25 cellular contexts compared by ENCODE assay signal in genomic region chr2:98389248-98389605, GRCh38. TPM values are rescaled to one million over a fixed set of nuclear protein-coding genes. Genes with fewer than 3 reads are reported as not detected.
"Had no signal": no experiment of that assay in that cellular context is flagged by ENCODE, and none has a peak within 500 bp of the region (broad histone marks: within the 10 kb centered on the region; RNA-seq: fewer than 3 reads in every experiment).

No MANE protein-coding gene starts in this region.

- FAIRE-seq: pancreas, small intestine, urothelium cell line had no signal

- H3K27ac ChIP-seq: neutrophil, pancreas, psoas muscle, right lobe of liver, sigmoid colon, stomach, thoracic aorta, thyroid gland, tibial nerve, upper lobe of left lung had no signal

- H3K27me3 ChIP-seq: pancreas, right lobe of liver, sigmoid colon, stomach, thyroid gland, tibial nerve, upper lobe of left lung had no signal

- H3K9me3 ChIP-seq: neutrophil, pancreas, psoas muscle, right lobe of liver, sigmoid colon, stomach, thoracic aorta, thyroid gland, tibial nerve, upper lobe of left lung had no signal

- H3K36me3 ChIP-seq: neutrophil, pancreas, right lobe of liver, sigmoid colon, stomach, thoracic aorta, thyroid gland, tibial nerve, upper lobe of left lung had no signal

- H3K4me1 ChIP-seq: pancreas, psoas muscle, right lobe of liver, thyroid gland, upper lobe of left lung had no signal

- H3K4me3 ChIP-seq: pancreas, psoas muscle, right lobe of liver, sigmoid colon, stomach, thoracic aorta, thyroid gland, tibial nerve, upper lobe of left lung had no signal

- DNase-seq: naive thymus-derived CD4-positive, alpha-beta T cell; natural killer cell; pancreas; psoas muscle; right cardiac atrium; right lobe of liver; sigmoid colon; small intestine; stimulated activated CD4-positive, alpha-beta T cell treated with anti-CD3 and anti-CD28 coated beads, Interleukin-15, amount 100 ng/mL, for 24 hours; stimulated activated CD4-positive, alpha-beta T cell treated with anti-CD3 and anti-CD28 coated beads, Interleukin-2, amount 100 ng/mL, for 24 hours; stimulated activated CD4-positive, alpha-beta T cell treated with anti-CD3 and anti-CD28 coated beads, Interleukin-2, amount 100 ng/mL, for 48 hours; stimulated activated CD4-positive, alpha-beta T cell treated with anti-CD3 and anti-CD28 coated beads, Interleukin-4, amount 100 ng/mL, for 24 hours; stimulated activated naive B cell treated with anti-CD40 and anti-IgM and Interleukin-4, amounts not matched to agents 10 μg/mL and 1 μg/mL and 100 μg/mL, for 72 hours; stimulated activated naive CD4-positive, alpha-beta T cell treated with Interleukin-2 at 50 U/mL for 16 hours; stomach; thyroid gland had no signal

- ATAC-seq: naive thymus-derived CD4-positive, alpha-beta T cell; natural killer cell; pancreas; psoas muscle; right cardiac atrium; right lobe of liver; stimulated activated effector memory CD8-positive, alpha-beta T cell treated with anti-CD3 and anti-CD28 coated beads, Interleukin-12 subunit alpha, Interleukin-12 subunit beta, amount 100 ng/mL, for 72 hours; stimulated activated naive B cell treated with anti-CD40 and anti-IgM and Interleukin-4, amounts not matched to agents 10 μg/mL and 1 μg/mL and 100 μg/mL, for 72 hours had no signal

RNA-seq across cellular contexts. Expression of gene CNGA3, which starts 43.0 kb away (rescaled TPM):
- total RNA-seq: naive thymus-derived CD4-positive, alpha-beta T cell; natural killer cell; osteocyte; psoas muscle; renal cortical epithelial cell; right cardiac atrium; right lobe of liver; thoracic aorta; ureter had no signal
- polyA plus RNA-seq: naive thymus-derived CD4-positive, alpha-beta T cell; right cardiac atrium had no signal
